In the genomic region with DNA sequence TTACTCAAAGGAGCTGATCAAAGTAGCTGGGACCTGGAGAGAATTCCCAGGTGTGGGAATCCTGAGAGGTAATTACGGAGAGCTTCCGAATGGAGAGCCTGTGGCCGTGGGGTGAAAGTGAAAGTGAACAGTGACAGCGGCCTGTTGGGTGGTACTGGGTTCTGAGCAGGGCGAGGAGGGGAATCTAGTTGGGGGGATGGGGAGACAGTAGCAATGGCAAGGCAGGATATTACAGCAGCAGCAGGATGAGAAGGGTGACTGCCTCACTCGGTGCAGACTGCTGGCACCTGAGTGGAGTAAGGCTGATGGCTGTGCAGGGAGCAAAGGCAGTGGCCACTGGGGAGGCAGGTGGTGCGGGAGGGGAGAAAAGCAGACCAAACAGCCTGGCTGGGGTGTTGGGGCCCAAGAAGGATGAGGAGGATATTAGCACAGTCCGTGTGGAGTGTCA, we compare ENCODE assay signal across 11 cellular contexts.
DNase-seq lines count a peak whose midpoint lies in the region; ATAC-seq, FAIRE-seq and TF ChIP-seq lines count a peak whose summit lies in the region.
"Had no signal": no experiment of that assay in that cellular context is flagged by ENCODE, and none has a peak within 500 bp of the region (broad histone marks: within the 10 kb centered on the region; RNA-seq: fewer than 3 reads in every experiment).

No MANE protein-coding gene starts in this region.

- H2BK120ac ChIP-seq in neuronal stem cell (ENCODE audit: low read depth, low read length), result no peak overlapping the region

- no peak overlapping the region for H2BK5ac ChIP-seq in neuronal stem cell (ENCODE audit: low read length)

- POLR2A ChIA-PET in CD8-positive, alpha-beta memory T cell (lab: Charles Lee), result no interaction called here
- POLR2A ChIA-PET in GM12878 (lab: Charles Lee), result interaction anchor here (0.6 to 1.2 kb wide), 5 partner anchors 9 to 588 kb away, joined by 3 to 7 read pairs (median 3); no protein-coding TSS in a partner anchor

- BruUV-seq in GM12878 (replicated peaks; lab: Mats Ljungman, UMichigan), result no TSS peak

- H2BK12ac ChIP-seq in neuronal stem cell (ENCODE audit: low read length), result no peak overlapping the region

- peak overlapping the region in 3 of 8 donors; percentile 30 to 96 (median 58) for H3K27ac Mint-ChIP-seq in CD8-positive, alpha-beta memory T cell
- H3K27ac Mint-ChIP-seq in activated CD8-positive, alpha-beta memory T cell treated with anti-CD3 and anti-CD28 coated beads, Interleukin-2, amount 10 ng/mL, durations not matched to agents 7 days and 5 days, result no peak overlapping the region
- H3K27ac Mint-ChIP-seq: activated CD4-positive, alpha-beta T cell treated with anti-CD3 and anti-CD28 coated beads, Interleukin-2, amount 10 ng/mL, durations not matched to agents 24 days and 14 days had no signal

- peak overlapping the region; percentile 26 for H4K8ac ChIP-seq in neuronal stem cell (ENCODE audit: low read depth, low read length)

- TF ChIP-seq RAD21 in GM12878 (IDR thresholded peaks at IDR 0.05; ENCODE audit: insufficient read depth, low read depth, low read length), result no peak

- H3K4me3 ChIP-seq in CD8-positive, alpha-beta memory T cell (ENCODE audit: low read length), result no peak overlapping the region
- H3K4me3 ChIP-seq in GM12878, result peak overlapping the region; percentile 48; the same call in 1 of the 2 replicates
- H3K4me3 ChIP-seq in neuronal stem cell (ENCODE audit: low read length in 2 of 2), result no peak overlapping the region
- no peak overlapping the region for H3K4me3 ChIP-seq in vagina

- H3K4me3 Mint-ChIP-seq in CD8-positive, alpha-beta memory T cell, result peak overlapping the region in 4 of 7 donors; percentile 4 to 69 (median 42)
- H3K4me3 Mint-ChIP-seq in activated CD8-positive, alpha-beta memory T cell treated with anti-CD3 and anti-CD28 coated beads, Interleukin-2, amount 10 ng/mL, durations not matched to agents 7 days and 5 days, result no peak overlapping the region
- H3K4me3 Mint-ChIP-seq: activated CD4-positive, alpha-beta T cell treated with anti-CD3 and anti-CD28 coated beads, Interleukin-2, amount 10 ng/mL, durations not matched to agents 24 days and 14 days had no signal

- no peak for TF ChIP-seq CTCF in GM12878 (IDR thresholded peaks at IDR 0.05 in 2 of 3, conservative IDR thresholded peaks at IDR 0.05 in 1 of 3; ENCODE audit: control insufficient read depth in 2 of 3, extremely low read depth in 1 of 3, insufficient read depth in 1 of 3, low read depth in 3 of 3, low read length in 3 of 3)
- TF ChIP-seq CTCF in vagina (IDR thresholded peaks at IDR 0.05), result no peak

- no peaks in the 10 kb centered on the region for H3K36me3 ChIP-seq in CD8-positive, alpha-beta memory T cell (ENCODE audit: insufficient read depth, low read length)
- H3K36me3 ChIP-seq in GM12878 (ENCODE audit: control insufficient read depth in 2 of 2, insufficient read depth in 2 of 2, low read length in 1 of 2) (no peaks in the 10 kb centered on the region), neuronal stem cell (replicated peaks in 1 of 2; ENCODE audit: control insufficient read depth in 2 of 2, insufficient read depth in 2 of 2, low read length in 2 of 2) (no peaks in the 10 kb centered on the region), vagina (no peaks in the 10 kb centered on the region)

- H3K9ac ChIP-seq in GM12878 (ENCODE audit: control insufficient read depth, insufficient read depth, low read length) (peak overlapping the region; percentile 60; the same call in 1 of the 2 replicates), neuronal stem cell (ENCODE audit: low read depth, low read length, poor library complexity) (peak overlapping the region; percentile 36)

- ATAC-seq in GM19395 (IDR thresholded peaks at IDR 0.05; ENCODE audit: unreplicated experiment), result peak; percentile 36
- peak; percentile 10 for ATAC-seq in GM12878
- no peak for ATAC-seq in activated CD8-positive, alpha-beta memory T cell treated with anti-CD3 and anti-CD28 coated beads, Interleukin-2, amount 10 ng/mL, durations not matched to agents 7 days and 5 days

- RAD21 ChIA-PET in GM12878 (lab: Charles Lee; ENCODE audit: unreplicated experiment), result interaction anchor here (0.6 to 5.4 kb wide), 11 partner anchors 12 to 461 kb away, joined by 3 to 36 read pairs (median 5); a partner anchor contains a TSS

- no peaks in the 10 kb centered on the region for H3K27me3 Mint-ChIP-seq in CD8-positive, alpha-beta memory T cell
- H3K27me3 Mint-ChIP-seq in activated CD8-positive, alpha-beta memory T cell treated with anti-CD3 and anti-CD28 coated beads, Interleukin-2, amount 10 ng/mL, durations not matched to agents 7 days and 5 days, result no peaks in the 10 kb centered on the region
- H3K27me3 Mint-ChIP-seq: activated CD4-positive, alpha-beta T cell treated with anti-CD3 and anti-CD28 coated beads, Interleukin-2, amount 10 ng/mL, durations not matched to agents 24 days and 14 days had no signal

- H3K4me1 ChIP-seq in CD8-positive, alpha-beta memory T cell (ENCODE audit: insufficient read depth, low read length), result peaks cover 21% of the 10 kb centered on the region
- H3K4me1 ChIP-seq in GM12878 (ENCODE audit: control insufficient read depth, insufficient read depth, low read length) (peaks cover 48% of the 10 kb centered on the region), neuronal stem cell (ENCODE audit: control insufficient read depth in 2 of 2, insufficient read depth in 1 of 2, low read depth in 1 of 2, low read length in 2 of 2) (peaks cover 0 to 1% of the 10 kb centered on the region in 2 donors), vagina (no peaks in the 10 kb centered on the region)

- CTCF ChIA-PET in CD8-positive, alpha-beta memory T cell (lab: Charles Lee), result no interaction called here
- CTCF ChIA-PET in GM12878 (lab: Yijun Ruan, JAX), result interaction anchor here (0.9 to 2.5 kb wide), 12 partner anchors 8 to 811 kb away, joined by 3 to 8 read pairs (median 4); no protein-coding TSS in a partner anchor
- CTCF ChIA-PET in activated CD8-positive, alpha-beta memory T cell treated with anti-CD3 and anti-CD28 coated beads, Interleukin-2, amount 10 ng/mL, durations not matched to agents 7 days and 5 days (lab: Charles Lee), result interaction anchor here (0.7 to 1.2 kb wide), 3 partner anchors 15 to 205 kb away, joined by 3 read pairs; a partner anchor contains a TSS

- SMC1A ChIA-PET in GM12878 (lab: Charles Lee; ENCODE audit: uncharacterized antibody, unreplicated experiment), result interaction anchor here (0.6 to 17.9 kb wide), 19 partner anchors 9 to 582 kb away, joined by 3 to 348 read pairs (median 4); a partner anchor contains a TSS

- 11% methylated on average over 8 of the region's 8 CpGs for WGBS in GM12878 (ENCODE audit: insufficient coverage, insufficient replicate concordance, low lambda C conversion rate, missing lambda C conversion rate)
- WGBS in neuronal stem cell (ENCODE audit: extremely low coverage in 2 of 2, insufficient read length in 2 of 2, insufficient replicate concordance in 1 of 2), 2 donors, result no CpG with 5 or more reads among the region's 8 CpGs

- no peaks in the 10 kb centered on the region for H3K9me3 Mint-ChIP-seq in CD8-positive, alpha-beta memory T cell
- H3K9me3 Mint-ChIP-seq in activated CD8-positive, alpha-beta memory T cell treated with anti-CD3 and anti-CD28 coated beads, Interleukin-2, amount 10 ng/mL, durations not matched to agents 7 days and 5 days (ENCODE audit: low read depth), result no peaks in the 10 kb centered on the region
- H3K9me3 Mint-ChIP-seq: activated CD4-positive, alpha-beta T cell treated with anti-CD3 and anti-CD28 coated beads, Interleukin-2, amount 10 ng/mL, durations not matched to agents 24 days and 14 days had no signal

- no peak overlapping the region for H3K27ac ChIP-seq in CD8-positive, alpha-beta memory T cell (ENCODE audit: low read depth, low read length)
- H3K27ac ChIP-seq in GM12878 (ENCODE audit: control insufficient read depth, insufficient read depth), result peak overlapping the region; percentile 76
- no peak overlapping the region for H3K27ac ChIP-seq in neuronal stem cell (replicated peaks; ENCODE audit: low read length)
- no peak overlapping the region for H3K27ac ChIP-seq in vagina

- peak overlapping the region; percentile 74 for H3K18ac ChIP-seq in neuronal stem cell (ENCODE audit: low read length)

- H2AK5ac ChIP-seq in neuronal stem cell (ENCODE audit: low read depth, low read length), result peak overlapping the region; percentile 41

- no peaks in the 10 kb centered on the region; the same call in none of the 2 replicates for H3K79me2 ChIP-seq in GM12878 (ENCODE audit: control insufficient read depth, insufficient read depth, low read length)

- no peak for DNase-seq in CD8-positive, alpha-beta memory T cell
- DNase-seq in GM12878 (ENCODE audit: low read depth, low spot score) (no peak), neuronal stem cell (ENCODE audit: low spot score) (no peak), vagina (ENCODE audit: extremely low spot score in 2 of 2) (no peak), medulla oblongata (ENCODE audit: extremely low spot score) (no peak), kidney tubule cell (ENCODE audit: low spot score) (no peak)
- no peak for DNase-seq in activated CD8-positive, alpha-beta memory T cell treated with anti-CD3 and anti-CD28 coated beads, Interleukin-2, amount 10 ng/mL, durations not matched to agents 7 days and 5 days
- DNase-seq: activated CD4-positive, alpha-beta T cell treated with anti-CD3 and anti-CD28 coated beads, Interleukin-2, amount 10 ng/mL, durations not matched to agents 24 days and 14 days; caudate nucleus; NCI-H748 treated with DMSO at 0.1 percent for 48 hours had no signal

- H3K4me1 Mint-ChIP-seq in CD8-positive, alpha-beta memory T cell, result peaks cover 28 to 38% (median 33%) of the 10 kb centered on the region in 3 donors
- H3K4me1 Mint-ChIP-seq in activated CD8-positive, alpha-beta memory T cell treated with anti-CD3 and anti-CD28 coated beads, Interleukin-2, amount 10 ng/mL, durations not matched to agents 7 days and 5 days, result peaks cover 39% of the 10 kb centered on the region

- H3K23ac ChIP-seq in neuronal stem cell (ENCODE audit: low read depth, low read length, poor library complexity), result no peak overlapping the region

- H2BK15ac ChIP-seq in neuronal stem cell (ENCODE audit: low read length), result no peak overlapping the region

- H3K79me1 ChIP-seq in neuronal stem cell (ENCODE audit: low read depth, low read length), result no peaks in the 10 kb centered on the region

- intact Hi-C loops in GM12878 (cut with micrococcal nuclease; ENCODE audit: unreplicated experiment), result no loop called here
- intact Hi-C loops in vagina (cut with DNase I), result no loop called here

- no peaks in the 10 kb centered on the region for H4K20me1 ChIP-seq in GM12878 (ENCODE audit: control insufficient read depth, insufficient read depth)

- H4K91ac ChIP-seq in neuronal stem cell (ENCODE audit: low read depth, low read length, poor library complexity), result peak overlapping the region; percentile 41

- H2AFZ ChIP-seq in GM12878 (ENCODE audit: control insufficient read depth, low read depth, low read length) (peak overlapping the region; percentile 71), neuronal stem cell (ENCODE audit: low read length) (no peak overlapping the region)

- in situ Hi-C loops in GM12878 (cut with MboI), result no loop called here

- FAIRE-seq in GM12878 (lab: Jason Lieb, UNC), result no peak

- H3K14ac ChIP-seq in neuronal stem cell (ENCODE audit: low read length), result peak overlapping the region; percentile 97

- 0 out of 2 replicates have a peak, but pooled peaks have one; percentile 30 for TF ChIP-seq POLR2A in GM12878 (IDR thresholded peaks at IDR 0.05; ENCODE audit: low read depth, low read length)
- no peak for TF ChIP-seq POLR2A in vagina (IDR thresholded peaks at IDR 0.05)

- H3K4me2 ChIP-seq in GM12878 (ENCODE audit: control insufficient read depth, insufficient read depth) (peak overlapping the region; percentile 98), neuronal stem cell (ENCODE audit: insufficient read depth, low read length, poor library complexity, severe bottlenecking) (no peak overlapping the region)

- no peaks in the 10 kb centered on the region for H3K27me3 ChIP-seq in CD8-positive, alpha-beta memory T cell (ENCODE audit: insufficient read depth, low read length, poor library complexity, severe bottlenecking)
- no peaks in the 10 kb centered on the region for H3K27me3 ChIP-seq in GM12878 (replicated peaks in 1 of 2; ENCODE audit: control insufficient read depth in 2 of 2, insufficient read depth in 2 of 2, low read length in 1 of 2)
- no peaks in the 10 kb centered on the region for H3K27me3 ChIP-seq in neuronal stem cell (ENCODE audit: control insufficient read depth in 3 of 3, insufficient read depth in 3 of 3, low read depth in 1 of 3, low read length in 3 of 3)
- H3K27me3 ChIP-seq in vagina, result no peaks in the 10 kb centered on the region

- H3K9me3 ChIP-seq in CD8-positive, alpha-beta memory T cell (ENCODE audit: low read length), result no peaks in the 10 kb centered on the region
- H3K9me3 ChIP-seq in GM12878 (replicated peaks; ENCODE audit: control insufficient read depth, insufficient read depth, low read length) (no peaks in the 10 kb centered on the region; the same call in 2 of the 3 replicates), neuronal stem cell (replicated peaks in 1 of 2; ENCODE audit: control insufficient read depth in 2 of 2, insufficient read depth in 1 of 2, low read depth in 1 of 2, low read length in 2 of 2) (no peaks in the 10 kb centered on the region), vagina (no peaks in the 10 kb centered on the region)

- no peak for TF ChIP-seq EP300 in GM12878 (IDR thresholded peaks at IDR 0.05; ENCODE audit: borderline replicate concordance in 1 of 2, control insufficient read depth in 1 of 2, low read depth in 2 of 2, low read length in 2 of 2)

- H3K4ac ChIP-seq in neuronal stem cell (ENCODE audit: low read length), result no peak overlapping the region

- peaks cover 0 to 10% (median under 1%) of the 10 kb centered on the region in 3 donors for H3K36me3 Mint-ChIP-seq in CD8-positive, alpha-beta memory T cell
- H3K36me3 Mint-ChIP-seq in activated CD8-positive, alpha-beta memory T cell treated with anti-CD3 and anti-CD28 coated beads, Interleukin-2, amount 10 ng/mL, durations not matched to agents 7 days and 5 days, result no peaks in the 10 kb centered on the region
